Comparison of ENCODE assay signal across 13 cellular contexts in the genomic region with DNA sequence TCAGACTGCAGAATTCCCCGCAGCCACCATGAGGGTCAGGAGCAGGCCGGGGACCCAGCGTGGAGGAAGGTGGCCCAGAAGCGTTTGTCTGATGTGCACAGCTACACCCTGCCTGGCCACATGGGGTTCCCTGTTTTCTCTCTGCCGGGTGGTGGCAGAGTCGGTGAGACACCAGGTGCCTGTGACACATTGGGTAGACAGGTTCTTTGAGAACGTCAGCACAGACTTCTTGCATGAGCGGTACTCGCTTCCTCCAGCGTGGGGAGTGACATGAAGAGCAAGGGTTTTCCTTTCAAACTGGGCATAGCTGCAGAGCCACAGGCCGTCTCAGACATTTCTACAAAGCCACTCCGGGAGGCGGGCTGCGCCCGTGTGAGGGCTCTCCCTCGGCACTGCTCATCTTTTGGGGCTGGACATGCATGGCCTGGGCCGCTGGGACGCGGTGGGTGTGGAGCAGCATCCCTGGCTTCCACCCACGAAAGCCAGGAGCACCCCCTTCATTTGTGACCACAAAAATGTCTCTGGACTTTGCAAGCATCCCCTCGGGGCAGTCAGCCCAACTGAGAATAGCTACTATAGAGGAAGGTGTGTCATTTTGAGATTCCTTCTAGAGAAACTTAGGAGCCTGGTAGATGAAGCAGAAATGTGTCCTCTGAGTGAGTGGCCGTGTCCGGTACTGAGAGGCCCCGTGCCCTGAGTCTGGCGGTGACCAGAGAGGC. TPM values are rescaled to one million over a fixed set of nuclear protein-coding genes. Genes with fewer than 3 reads are reported as not detected.
DNase-seq lines count a peak whose midpoint lies in the region; ATAC-seq, FAIRE-seq and TF ChIP-seq lines count a peak whose summit lies in the region.
"Had no signal": no experiment of that assay in that cellular context is flagged by ENCODE, and none has a peak within 500 bp of the region (broad histone marks: within the 10 kb centered on the region; RNA-seq: fewer than 3 reads in every experiment).

No MANE protein-coding gene starts in this region.

- DNase-seq in GM23248 = peak; percentile 74
- DNase-seq in SW480 (ENCODE audit: low spot score) = peak; percentile 68
- DNase-seq in fibroblast of the aortic adventitia (ENCODE audit: low read depth) = peak; percentile 17
- no peak for DNase-seq in stimulated activated effector memory CD8-positive, alpha-beta T cell treated with anti-CD3 and anti-CD28 coated beads, Interleukin-12 subunit alpha, Interleukin-12 subunit beta, amount 100 ng/mL, for 72 hours (ENCODE audit: low spot score in 2 of 2)
- no peak for DNase-seq in NCI-H2029 (lab: John Stamatoyannopoulos, UW)
- no peak for DNase-seq in D721Med (ENCODE audit: insufficient read length, low spot score)
- DNase-seq in activated naive CD4-positive, alpha-beta T cell (lab: John Stamatoyannopoulos, UW) = no peak
- DNase-seq: activated T-cell treated with anti-CD3 and anti-CD28 coated beads, Interleukin-2, amount 50 U/mL, for 4 hours; DMS53; RPMI8226 had no signal

- H4K20me1 ChIP-seq in GM23248 (ENCODE audit: insufficient read depth) = no peaks in the 10 kb centered on the region

- no peaks in the 10 kb centered on the region; the same call in 1 of the 2 replicates for H3K36me3 ChIP-seq in GM23248 (ENCODE audit: low read depth)

- in situ Hi-C loops in GM23248 (cut with MboI) = no loop called here

- no peak overlapping the region for H3K4me3 Mint-ChIP-seq in stimulated activated effector memory CD8-positive, alpha-beta T cell treated with anti-CD3 and anti-CD28 coated beads, Interleukin-12 subunit alpha, Interleukin-12 subunit beta, amount 100 ng/mL, for 72 hours
- H3K4me3 Mint-ChIP-seq: activated T-cell treated with anti-CD3 and anti-CD28 coated beads, Interleukin-2, amount 50 U/mL, for 4 hours; brain had no signal

- no peaks in the 10 kb centered on the region for H3K27me3 ChIP-seq in GM23248 (replicated peaks; ENCODE audit: insufficient read depth)

- H3K9me3 ChIP-seq in GM23248 (ENCODE audit: low read depth) = no peaks in the 10 kb centered on the region

- H3K4me3 ChIP-seq in GM23248 (no peak overlapping the region), fibroblast of the aortic adventitia (ENCODE audit: low read depth, low read length) (no peak overlapping the region)

- H3F3A ChIP-seq in GM23248 (ENCODE audit: insufficient read depth) = no peaks in the 10 kb centered on the region

- peak overlapping the region; percentile 20 for H3K27ac Mint-ChIP-seq in stimulated activated effector memory CD8-positive, alpha-beta T cell treated with anti-CD3 and anti-CD28 coated beads, Interleukin-12 subunit alpha, Interleukin-12 subunit beta, amount 100 ng/mL, for 72 hours

- no peak for FAIRE-seq in D721Med (lab: Jason Lieb, UNC)
- FAIRE-seq: keratinocyte had no signal

- WGBS in GM23248 (ENCODE audit: low coverage in 1 of 2, low lambda C conversion rate in 2 of 2, missing lambda C conversion rate in 2 of 2), 2 experiments = 73% methylated on average over 24 to 25 of the region's 25 CpGs

- H3K36me3 Mint-ChIP-seq in stimulated activated effector memory CD8-positive, alpha-beta T cell treated with anti-CD3 and anti-CD28 coated beads, Interleukin-12 subunit alpha, Interleukin-12 subunit beta, amount 100 ng/mL, for 72 hours = peaks cover 39% of the 10 kb centered on the region

- no peak for ATAC-seq in stimulated activated effector memory CD8-positive, alpha-beta T cell treated with anti-CD3 and anti-CD28 coated beads, Interleukin-12 subunit alpha, Interleukin-12 subunit beta, amount 100 ng/mL, for 72 hours
- ATAC-seq in GM18870 (IDR thresholded peaks at IDR 0.05; ENCODE audit: unreplicated experiment) = no peak
- ATAC-seq: activated T-cell treated with anti-CD3 and anti-CD28 coated beads, Interleukin-2, amount 50 U/mL, for 4 hours had no signal

- H3K27ac ChIP-seq in GM23248 = peak overlapping the region; percentile 24; the same call in 1 of the 2 replicates

- no peaks in the 10 kb centered on the region for H3K9me3 Mint-ChIP-seq in stimulated activated effector memory CD8-positive, alpha-beta T cell treated with anti-CD3 and anti-CD28 coated beads, Interleukin-12 subunit alpha, Interleukin-12 subunit beta, amount 100 ng/mL, for 72 hours
- H3K9me3 Mint-ChIP-seq: activated T-cell treated with anti-CD3 and anti-CD28 coated beads, Interleukin-2, amount 50 U/mL, for 4 hours; brain had no signal

- H3K79me2 ChIP-seq in GM23248 (ENCODE audit: insufficient read depth) = peaks cover 1% of the 10 kb centered on the region; the same call in 1 of the 2 replicates

- H3K4me1 ChIP-seq in GM23248 (ENCODE audit: insufficient read depth) = peaks cover 11% of the 10 kb centered on the region

- H3K9me2 ChIP-seq in GM23248 (ENCODE audit: insufficient read depth) = no peaks in the 10 kb centered on the region

- no peak for TF ChIP-seq CTCF in fibroblast of the aortic adventitia (IDR thresholded peaks at IDR 0.05; ENCODE audit: insufficient read depth, low read length)
- no peak for TF ChIP-seq CTCF in D721Med (IDR thresholded peaks at IDR 0.05; ENCODE audit: insufficient read depth, missing control alignments)

- no peak overlapping the region for H3K9ac ChIP-seq in GM23248

- H2AFZ ChIP-seq in GM23248 = no peak overlapping the region

- H3K4me2 ChIP-seq in GM23248 (ENCODE audit: unreplicated experiment) = no peak overlapping the region

- H3K4me1 Mint-ChIP-seq in stimulated activated effector memory CD8-positive, alpha-beta T cell treated with anti-CD3 and anti-CD28 coated beads, Interleukin-12 subunit alpha, Interleukin-12 subunit beta, amount 100 ng/mL, for 72 hours = no peaks in the 10 kb centered on the region
- H3K4me1 Mint-ChIP-seq: brain had no signal

RNA-seq across cellular contexts. Expression of gene NME3, which starts 26.0 kb away (rescaled TPM):
- total RNA-seq in GM23248 (2014; rRNA removed; shearing (Covaris generic)) = 45.3 and 57.7 TPM in 2 replicates
- 50.8 and 55.4 TPM in 2 replicates for polyA plus RNA-seq in GM23248 (2016; fragmentation: Nextera tagmentation; extraction: Ambion mirVana)
- total RNA-seq in fibroblast of the aortic adventitia (ENCODE audit: low replicate concordance) = 27.1 and 30.3 TPM in 2 replicates

RNA-seq across cellular contexts. Expression of gene EME2, which starts 27.3 kb away (rescaled TPM):
- total RNA-seq in GM23248 (2014; rRNA removed; shearing (Covaris generic)) = 9.3 and 12.3 TPM in 2 replicates
- 3.1 and 3.9 TPM in 2 replicates for polyA plus RNA-seq in GM23248 (2016; fragmentation: Nextera tagmentation; extraction: Ambion mirVana)
- 8.4 and 13.5 TPM in 2 replicates for total RNA-seq in fibroblast of the aortic adventitia (ENCODE audit: low replicate concordance)

RNA-seq across cellular contexts. Expression of gene MRPS34, which starts 27.6 kb away (rescaled TPM):
- total RNA-seq in GM23248 (2014; rRNA removed; shearing (Covaris generic)) = 96.5 and 99.4 TPM in 2 replicates
- polyA plus RNA-seq in GM23248 (2016; fragmentation: Nextera tagmentation; extraction: Ambion mirVana) = 113 and 119 TPM in 2 replicates
- 50.9 and 59.8 TPM in 2 replicates for total RNA-seq in fibroblast of the aortic adventitia (ENCODE audit: low replicate concordance)

RNA-seq across cellular contexts. Expression of gene SPSB3, which starts 37.0 kb away (rescaled TPM):
- 35.3 and 50.2 TPM in 2 replicates for total RNA-seq in GM23248 (2014; rRNA removed; shearing (Covaris generic))
- polyA plus RNA-seq in GM23248 (2016; fragmentation: Nextera tagmentation; extraction: Ambion mirVana) = 35.1 and 35.6 TPM in 2 replicates
- 21.6 and 34.8 TPM in 2 replicates for total RNA-seq in fibroblast of the aortic adventitia (ENCODE audit: low replicate concordance)

RNA-seq across cellular contexts. Expression of gene NUBP2, which starts 37.4 kb away (rescaled TPM):
- total RNA-seq in GM23248 (2014; rRNA removed; shearing (Covaris generic)) = 88.9 and 189 TPM in 2 replicates
- 64.3 and 66.4 TPM in 2 replicates for polyA plus RNA-seq in GM23248 (2016; fragmentation: Nextera tagmentation; extraction: Ambion mirVana)
- 21.8 and 44.6 TPM in 2 replicates for total RNA-seq in fibroblast of the aortic adventitia (ENCODE audit: low replicate concordance)

Comparison
In these comparisons a context has a peak if more than half of its experiments do, and no peak if none do; other contexts are left out.
1. DNase-seq: peak in GM23248 (single experiment), SW480 (single experiment) and fibroblast of the aortic adventitia (single experiment); none in stimulated activated effector memory CD8-positive, alpha-beta T cell treated with anti-CD3 and anti-CD28 coated beads, Interleukin-12 subunit alpha, Interleukin-12 subunit beta, amount 100 ng/mL, for 72 hours (0 of 2), NCI-H2029 (single experiment), D721Med (single experiment) and activated naive CD4-positive, alpha-beta T cell (0 of 4).